In genomic region chr3:3126477-3127431, GRCh38 we compare ENCODE assay signal across 8 cellular contexts. TPM values are rescaled to one million over a fixed set of nuclear protein-coding genes. Genes with fewer than 3 reads are reported as not detected.
DNase-seq lines count a peak whose midpoint lies in the region; ATAC-seq and TF ChIP-seq lines count a peak whose summit lies in the region.

TSS of gene TRNT1 (plus strand) at chr3:3126940. CDS start at chr3:3129041, 2,101 bp downstream.

- H3K4me1 ChIP-seq in left ventricle myocardium inferior (peaks cover 42% of the 10 kb centered on the region), upper lobe of right lung (peaks cover 6% of the 10 kb centered on the region)

- H3K27me3 ChIP-seq in left ventricle myocardium inferior (ENCODE audit: low read depth) (no peaks in the 10 kb centered on the region), upper lobe of right lung (no peaks in the 10 kb centered on the region)

- H3K9me3 Mint-ChIP-seq in progenitor cell of endocrine pancreas (ENCODE audit: low read depth): no peaks in the 10 kb centered on the region

- peak within 1 kb of the TSS; percentile 100 for H3K27ac Mint-ChIP-seq in T-helper 17 cell
- H3K27ac Mint-ChIP-seq in progenitor cell of endocrine pancreas: peak within 1 kb of the TSS; percentile 98

- intact Hi-C loops in left ventricle myocardium inferior (cut with micrococcal nuclease) (no loop called here), upper lobe of right lung (cut with DNase I) (no loop called here)

- peak within 1 kb of the TSS; percentile 95 for H3K27ac ChIP-seq in left ventricle myocardium inferior (replicated peaks)
- H3K27ac ChIP-seq in upper lobe of right lung: peak within 1 kb of the TSS; percentile 95

- H3K4me3 ChIP-seq in left ventricle myocardium inferior: peak within 1 kb of the TSS; percentile 97
- peak within 1 kb of the TSS; percentile 72 for H3K4me3 ChIP-seq in upper lobe of right lung

- peak within 1 kb of the TSS; percentile 99 for H3K4me3 Mint-ChIP-seq in T-helper 17 cell
- H3K4me3 Mint-ChIP-seq in progenitor cell of endocrine pancreas (ENCODE audit: low read depth): peak within 1 kb of the TSS; percentile 96

- DNase-seq in NCI-H1694 (lab: John Stamatoyannopoulos, UW): peak; percentile 28
- peak; percentile 93 to 96 (median 96) for DNase-seq in T-helper 17 cell
- peak; percentile 59 to 94 (median 84) for DNase-seq in amygdala (lab: John Stamatoyannopoulos, UW)
- peak; percentile 97 for DNase-seq in left ventricle myocardium inferior
- DNase-seq in progenitor cell of endocrine pancreas (ENCODE audit: low spot score, unreplicated experiment): peak; percentile 90
- DNase-seq in upper lobe of right lung: peak; percentile 98

- H3K36me3 Mint-ChIP-seq in T-helper 17 cell (ENCODE audit: low read depth) (peaks cover 4% of the 10 kb centered on the region), progenitor cell of endocrine pancreas (ENCODE audit: insufficient read depth) (peaks cover 11% of the 10 kb centered on the region)

- H3K9me3 ChIP-seq in T-helper 17 cell (ENCODE audit: control insufficient read depth, low read length, poor library complexity, severe bottlenecking) (no peaks in the 10 kb centered on the region), left ventricle myocardium inferior (replicated peaks) (no peaks in the 10 kb centered on the region), upper lobe of right lung (no peaks in the 10 kb centered on the region)

- ATAC-seq in GM18499 (IDR thresholded peaks at IDR 0.05; ENCODE audit: insufficient read depth, unreplicated experiment): peak; percentile 89
- ATAC-seq in HG02885 (IDR thresholded peaks at IDR 0.05; ENCODE audit: poor library complexity, unreplicated experiment): peak; percentile 92
- ATAC-seq in T-helper 17 cell: peak; percentile 93
- peak; percentile 99 for ATAC-seq in upper lobe of right lung

- H3K36me3 ChIP-seq in left ventricle myocardium inferior: peaks cover 24% of the 10 kb centered on the region
- peaks cover 24% of the 10 kb centered on the region for H3K36me3 ChIP-seq in upper lobe of right lung

- H3K27me3 Mint-ChIP-seq in T-helper 17 cell (no peaks in the 10 kb centered on the region), progenitor cell of endocrine pancreas (no peaks in the 10 kb centered on the region)

- peaks cover 29% of the 10 kb centered on the region for H3K4me1 Mint-ChIP-seq in T-helper 17 cell
- H3K4me1 Mint-ChIP-seq in progenitor cell of endocrine pancreas (ENCODE audit: low read depth): peaks cover 14% of the 10 kb centered on the region

- no peak for TF ChIP-seq CTCF in left ventricle myocardium inferior (IDR thresholded peaks at IDR 0.05; ENCODE audit: borderline replicate concordance)
- no peak for TF ChIP-seq CTCF in progenitor cell of endocrine pancreas (IDR thresholded peaks at IDR 0.05; ENCODE audit: unreplicated experiment)
- no peak for TF ChIP-seq CTCF in upper lobe of right lung (IDR thresholded peaks at IDR 0.05)

RNA-seq across cellular contexts. Expression of gene TRNT1, which starts in this region (rescaled TPM):
- 10 to 100 TPM; 27.3 to 45.6 TPM for total RNA-seq in T-helper 17 cell
- total RNA-seq in left ventricle myocardium inferior: 14.6 TPM
- total RNA-seq in progenitor cell of endocrine pancreas: 26.5 and 31.4 TPM in 2 replicates
- total RNA-seq in upper lobe of right lung: 27.3 TPM

Comparison
In these comparisons a context has a peak if more than half of its experiments do, and no peak if none do; other contexts are left out.
1. Peak in every context shown above with its lines: DNase-seq, ATAC-seq, H3K4me3 ChIP-seq and H3K27ac ChIP-seq.
2. DNase-seq: peak in every context shown above with its lines; median percentile 98 in upper lobe of right lung; 97 in left ventricle myocardium inferior; 96 in T-helper 17 cell; 90 in progenitor cell of endocrine pancreas; 84 in amygdala; 28 in NCI-H1694.